In genomic region chr10:20890491-20891337, GRCh38 we compare ENCODE assay signal across 1 cellular context.
TF ChIP-seq lines count a peak whose summit lies in the region.

No MANE protein-coding gene starts in this region.

TF ChIP-seq in HEK293, 187 proteins besides CTCF, POLR2A, EP300 and RAD21 (continued from another document):
- TF ChIP-seq ZNF639 (tag by site-specific recombination; IDR thresholded peaks at IDR 0.05) (peak; percentile 51), ZFP37 (tag by site-specific recombination; IDR thresholded peaks at IDR 0.05) (0 out of 2 replicates have a peak, but pooled peaks have one; percentile 32), ZSCAN18 (tag by site-specific recombination; IDR thresholded peaks at IDR 0.05) (no peak), ZEB2 (tag by site-specific recombination; IDR thresholded peaks at IDR 0.05) (peak; percentile 40), ZNF660 (tag by site-specific recombination; IDR thresholded peaks at IDR 0.05) (peak; percentile 53; the same call in 1 of the 2 replicates), PBX3 (CRISPR knock-in tag; IDR thresholded peaks at IDR 0.05) (no peak), GLI2 (tag by site-specific recombination; IDR thresholded peaks at IDR 0.05; ENCODE audit: borderline replicate concordance, low read depth) (peak; percentile 3; the same call in 1 of the 2 replicates), ZNF426 (tag by site-specific recombination; IDR thresholded peaks at IDR 0.05) (no peak), ZNF202 (tag by site-specific recombination; IDR thresholded peaks at IDR 0.05; ENCODE audit: borderline replicate concordance) (no peak), ZNF362 (tag by site-specific recombination; IDR thresholded peaks at IDR 0.05) (0 out of 2 replicates have a peak, but pooled peaks have one; percentile 10), HIC1 (tag by site-specific recombination; IDR thresholded peaks at IDR 0.05) (peak; percentile 40), GLIS1 (tag by site-specific recombination; IDR thresholded peaks at IDR 0.05) (no peak), TSHZ1 (tag by site-specific recombination; IDR thresholded peaks at IDR 0.05; ENCODE audit: borderline replicate concordance) (0 out of 2 replicates have a peak, but pooled peaks have one; percentile 38), BCL11A (tag by site-specific recombination; IDR thresholded peaks at IDR 0.05; ENCODE audit: low read depth) (no peak), ZIC2 (tag by site-specific recombination; IDR thresholded peaks at IDR 0.05) (no peak), ZSCAN4 (tag by site-specific recombination; IDR thresholded peaks at IDR 0.05) (peak; percentile 59), ZSCAN23 (tag by site-specific recombination; IDR thresholded peaks at IDR 0.05) (peak; percentile 89), ZNF623 (tag by site-specific recombination; IDR thresholded peaks at IDR 0.05) (no peak), ZBTB17 (tag by site-specific recombination; IDR thresholded peaks at IDR 0.05) (0 out of 2 replicates have a peak, but pooled peaks have one; percentile 19), IKZF3 (tag by site-specific recombination; IDR thresholded peaks at IDR 0.05) (peak; percentile 63; the same call in 1 of the 2 replicates), ZBTB10 (tag by site-specific recombination; IDR thresholded peaks at IDR 0.05) (no peak), PRDM2 (tag by site-specific recombination; IDR thresholded peaks at IDR 0.05; ENCODE audit: borderline replicate concordance) (no peak), ZNF530 (tag by site-specific recombination; IDR thresholded peaks at IDR 0.05; ENCODE audit: low read depth) (no peak), OSR2 (tag by site-specific recombination; IDR thresholded peaks at IDR 0.05) (peak; percentile 6; the same call in 1 of the 2 replicates), ZNF629 (tag by site-specific recombination; IDR thresholded peaks at IDR 0.05) (peak; percentile 39)
